11 cellular contexts compared by ENCODE assay signal in genomic region chr1:147246910-147247655, GRCh38. TPM values are rescaled to one million over a fixed set of nuclear protein-coding genes. Genes with fewer than 3 reads are reported as not detected.
DNase-seq lines count a peak whose midpoint lies in the region; TF ChIP-seq lines count a peak whose summit lies in the region.
"Had no signal": no experiment of that assay in that cellular context is flagged by ENCODE, and none has a peak within 500 bp of the region (broad histone marks: within the 10 kb centered on the region; RNA-seq: fewer than 3 reads in every experiment).

No MANE protein-coding gene starts in this region.

- 63 to 81% methylated on average over 2 of the region's 2 CpGs for WGBS in tibial nerve, 2 donors

- BruUV-seq in MCF 10A (replicated peaks; lab: Mats Ljungman, UMichigan): no TSS peak

- H3K27me3 ChIP-seq in breast epithelium (no peaks in the 10 kb centered on the region), tibial nerve (no peaks in the 10 kb centered on the region)
- H3K27me3 ChIP-seq: stomach had no signal

- H3K36me3 Mint-ChIP-seq in MCF 10A (ENCODE audit: insufficient read depth, unreplicated experiment) (no peaks in the 10 kb centered on the region), type B pancreatic cell (no peaks in the 10 kb centered on the region)

- no peak overlapping the region for H3K4me3 Mint-ChIP-seq in MCF 10A (ENCODE audit: unreplicated experiment)
- H3K4me3 Mint-ChIP-seq in type B pancreatic cell: peak overlapping the region; percentile 32

- H3K27ac Mint-ChIP-seq in MCF 10A (ENCODE audit: low read depth, unreplicated experiment): peak overlapping the region; percentile 14
- H3K27ac Mint-ChIP-seq in type B pancreatic cell: no peak overlapping the region

- CTCF ChIA-PET in MCF 10A (lab: Yijun Ruan, JAX): interaction anchor here (0.8 to 2.1 kb wide), 5 partner anchors 10 to 206 kb away, joined by 4 to 7 read pairs (median 5); no protein-coding TSS in a partner anchor

- H3K4me3 ChIP-seq in breast epithelium: no peak overlapping the region
- H3K4me3 ChIP-seq in fibroblast of mammary gland (ENCODE audit: control insufficient read depth, low read depth, low read length): no peak overlapping the region
- no peak overlapping the region for H3K4me3 ChIP-seq in tibial nerve
- H3K4me3 ChIP-seq: stomach had no signal

- H3K9me3 Mint-ChIP-seq in MCF 10A (ENCODE audit: unreplicated experiment) (no peaks in the 10 kb centered on the region), type B pancreatic cell (no peaks in the 10 kb centered on the region)

- H3K27me3 Mint-ChIP-seq in MCF 10A (ENCODE audit: insufficient read depth, unreplicated experiment) (no peaks in the 10 kb centered on the region), type B pancreatic cell (no peaks in the 10 kb centered on the region)

- TF ChIP-seq CTCF in MCF 10A (IDR thresholded peaks at IDR 0.05; ENCODE audit: unreplicated experiment) (no peak), breast epithelium (IDR thresholded peaks at IDR 0.05) (no peak), fibroblast of mammary gland (conservative IDR thresholded peaks at IDR 0.05; ENCODE audit: control insufficient read depth, insufficient read depth, low read depth, low read length) (no peak), type B pancreatic cell (conservative IDR thresholded peaks at IDR 0.05) (no peak), tibial nerve (IDR thresholded peaks at IDR 0.05) (no peak)

- H3K4me1 Mint-ChIP-seq in MCF 10A (ENCODE audit: insufficient read depth, unreplicated experiment) (peaks cover 35% of the 10 kb centered on the region), type B pancreatic cell (ENCODE audit: unreplicated experiment) (peaks cover 23% of the 10 kb centered on the region)

- TF ChIP-seq POLR2A in breast epithelium (IDR thresholded peaks at IDR 0.05) (no peak), tibial nerve (IDR thresholded peaks at IDR 0.05) (no peak)

- no peaks in the 10 kb centered on the region for H3K4me1 ChIP-seq in breast epithelium
- peaks cover 0 to 29% (median 4%) of the 10 kb centered on the region in 4 donors for H3K4me1 ChIP-seq in tibial nerve

- H3K36me3 ChIP-seq in breast epithelium (no peaks in the 10 kb centered on the region), tibial nerve (no peaks in the 10 kb centered on the region)
- H3K36me3 ChIP-seq: stomach had no signal

- H3K27ac ChIP-seq in breast epithelium (no peak overlapping the region), tibial nerve (no peak overlapping the region)
- H3K27ac ChIP-seq: stomach had no signal

- POLR2A ChIA-PET in MCF 10A (lab: Yijun Ruan, JAX): interaction anchor here (1.0 to 7.0 kb wide), 5 partner anchors 8 to 77 kb away, joined by 3 to 298 read pairs (median 5); partner anchors contain the start of gene PRKAB2

- DNase-seq in MCF 10A (ENCODE audit: unreplicated experiment) (no peak), breast epithelium (ENCODE audit: low spot score in 2 of 2) (no peak), NOMO-1 treated with DMSO at 0.1 percent for 48 hours (lab: John Stamatoyannopoulos, UW; ENCODE audit: unreplicated experiment) (peak; percentile 28), fibroblast of mammary gland (ENCODE audit: low read depth) (peak; percentile 7), type B pancreatic cell (ENCODE audit: extremely low spot score, unreplicated experiment) (no peak), HPDE6-E6E7 (ENCODE audit: extremely low spot score) (no peak), tibial nerve (ENCODE audit: low spot score in 2 of 2) (no peak), T-helper 1 cell (no peak)
- DNase-seq: NCI-H1092 treated with DMSO at 0.1 percent for 48 hours, stomach, T1000 had no signal

- TF ChIP-seq EP300 in tibial nerve (IDR thresholded peaks at IDR 0.05): no peak

- intact Hi-C loops in MCF 10A (cut with micrococcal nuclease): loop anchor here (10.0 kb wide), 1 partner anchor 312 kb away; the partner anchor contains the start of gene NBPF12
- intact Hi-C loops in breast epithelium (cut with DNase I; ENCODE audit: low total_unique reads): loop anchor here (10.0 kb wide), 1 partner anchor 72 kb away; the partner anchor contains the start of gene PRKAB2

- no peaks in the 10 kb centered on the region for H3K9me3 ChIP-seq in breast epithelium
- no peaks in the 10 kb centered on the region for H3K9me3 ChIP-seq in tibial nerve
- H3K9me3 ChIP-seq: stomach had no signal

RNA-seq across cellular contexts. Expression of gene CHD1L, which starts 4.6 kb away (rescaled TPM):
- total RNA-seq in MCF 10A (2022): 73.6 and 81.5 TPM in 2 replicates
- 10 to 100 TPM; 16.2 to 27.9 (median 26.3) TPM for total RNA-seq in breast epithelium
- total RNA-seq in type B pancreatic cell (ENCODE audit: low replicate concordance): 36.8 and 67.1 TPM in 2 replicates
- total RNA-seq in tibial nerve: 10 to 100 TPM; 10.2 to 23.7 (median 19.2) TPM

RNA-seq across cellular contexts. Expression of gene FMO5, which starts 21.9 kb away (rescaled TPM):
- total RNA-seq in MCF 10A (2022): 0.72 and 0.86 TPM in 2 replicates
- total RNA-seq in breast epithelium: 10 to 100 TPM in 2 of 3 donors, 1 to 10 TPM in 1; 7.8 to 32.6 (median 22.0) TPM
- 2.4 and 3.8 TPM in 2 replicates for total RNA-seq in type B pancreatic cell (ENCODE audit: low replicate concordance)
- 1 to 10 TPM; 2.6 to 6.3 (median 3.0) TPM for total RNA-seq in tibial nerve

Comparison
In these comparisons a context has a peak if more than half of its experiments do, and no peak if none do; other contexts are left out.
1. DNase-seq: peak in NOMO-1 treated with DMSO at 0.1 percent for 48 hours (single experiment) and fibroblast of mammary gland (single experiment); none in MCF 10A (single experiment), breast epithelium (0 of 2), type B pancreatic cell (single experiment), HPDE6-E6E7 (single experiment), tibial nerve (0 of 2) and T-helper 1 cell (0 of 5).